In genomic region chrX:9467181-9467580, GRCh38 we compare ENCODE assay signal across 10 cellular contexts. TPM values are rescaled to one million over a fixed set of nuclear protein-coding genes. Genes with fewer than 3 reads are reported as not detected.
DNase-seq lines count a peak whose midpoint lies in the region; ATAC-seq and TF ChIP-seq lines count a peak whose summit lies in the region.
"Had no signal": no experiment of that assay in that cellular context is flagged by ENCODE, and none has a peak within 500 bp of the region (broad histone marks: within the 10 kb centered on the region; RNA-seq: fewer than 3 reads in every experiment).

No MANE protein-coding gene starts in this region.

- no peaks in the 10 kb centered on the region for H3K9me3 Mint-ChIP-seq in activated CD4-positive, alpha-beta T cell treated with anti-CD3 and anti-CD28 coated beads, Interleukin-2, amount 10 ng/mL, durations not matched to agents 7 days and 5 days
- H3K9me3 Mint-ChIP-seq in stimulated activated effector memory CD8-positive, alpha-beta T cell treated with anti-CD3 and anti-CD28 coated beads, Interleukin-12 subunit alpha, Interleukin-12 subunit beta, amount 100 ng/mL, for 72 hours, result no peaks in the 10 kb centered on the region

- peak overlapping the region; percentile 84 for H3K4me2 ChIP-seq in hepatocyte

- no peaks in the 10 kb centered on the region for H3K36me3 ChIP-seq in hepatocyte (replicated peaks; ENCODE audit: insufficient read depth, low read depth)

- no peaks in the 10 kb centered on the region for H3K27me3 ChIP-seq in hepatocyte

- H3K4me3 ChIP-seq in hepatocyte, result peak overlapping the region; percentile 2

- no peak for ATAC-seq in stimulated activated effector memory CD8-positive, alpha-beta T cell treated with anti-CD3 and anti-CD28 coated beads, Interleukin-12 subunit alpha, Interleukin-12 subunit beta, amount 100 ng/mL, for 72 hours

- H3K4me1 ChIP-seq in hepatocyte (ENCODE audit: insufficient read depth), result peaks cover 17% of the 10 kb centered on the region

- H3K9me3 ChIP-seq in hepatocyte (ENCODE audit: low read depth), result no peaks in the 10 kb centered on the region

- peaks cover 24% of the 10 kb centered on the region for H3K36me3 Mint-ChIP-seq in activated CD4-positive, alpha-beta T cell treated with anti-CD3 and anti-CD28 coated beads, Interleukin-2, amount 10 ng/mL, durations not matched to agents 7 days and 5 days (ENCODE audit: low read depth)
- peaks cover 37% of the 10 kb centered on the region for H3K36me3 Mint-ChIP-seq in stimulated activated effector memory CD8-positive, alpha-beta T cell treated with anti-CD3 and anti-CD28 coated beads, Interleukin-12 subunit alpha, Interleukin-12 subunit beta, amount 100 ng/mL, for 72 hours

- CTCF ChIA-PET in activated CD4-positive, alpha-beta T cell treated with anti-CD3 and anti-CD28 coated beads, Interleukin-2, amount 10 ng/mL, durations not matched to agents 7 days and 5 days (lab: Charles Lee), result no interaction called here

- peak overlapping the region; percentile 76 for H3K4me3 Mint-ChIP-seq in activated CD4-positive, alpha-beta T cell treated with anti-CD3 and anti-CD28 coated beads, Interleukin-2, amount 10 ng/mL, durations not matched to agents 7 days and 5 days
- peak overlapping the region; percentile 56 for H3K4me3 Mint-ChIP-seq in stimulated activated effector memory CD8-positive, alpha-beta T cell treated with anti-CD3 and anti-CD28 coated beads, Interleukin-12 subunit alpha, Interleukin-12 subunit beta, amount 100 ng/mL, for 72 hours

- TF ChIP-seq CTCF in VCaP (conservative IDR thresholded peaks at IDR 0.05), result no peak
- no peak for TF ChIP-seq CTCF in hepatocyte (IDR thresholded peaks at IDR 0.05; ENCODE audit: poor library complexity)

- H4K20me1 ChIP-seq in hepatocyte (ENCODE audit: insufficient read depth, poor library complexity, severe bottlenecking), result peaks cover 17% of the 10 kb centered on the region

- H3K27me3 Mint-ChIP-seq in activated CD4-positive, alpha-beta T cell treated with anti-CD3 and anti-CD28 coated beads, Interleukin-2, amount 10 ng/mL, durations not matched to agents 7 days and 5 days, result no peaks in the 10 kb centered on the region

- H3K27ac ChIP-seq in VCaP, result peak overlapping the region; percentile 86
- no peak overlapping the region for H3K27ac ChIP-seq in hepatocyte
- H3K27ac ChIP-seq: dorsolateral prefrontal cortex had no signal

- H3K4me1 Mint-ChIP-seq in activated CD4-positive, alpha-beta T cell treated with anti-CD3 and anti-CD28 coated beads, Interleukin-2, amount 10 ng/mL, durations not matched to agents 7 days and 5 days, result peaks cover 44% of the 10 kb centered on the region
- H3K4me1 Mint-ChIP-seq in stimulated activated effector memory CD8-positive, alpha-beta T cell treated with anti-CD3 and anti-CD28 coated beads, Interleukin-12 subunit alpha, Interleukin-12 subunit beta, amount 100 ng/mL, for 72 hours, result peaks cover 26% of the 10 kb centered on the region

- no peaks in the 10 kb centered on the region for H3K9me2 ChIP-seq in hepatocyte (replicated peaks; ENCODE audit: insufficient read depth)

- DNase-seq in activated CD4-positive, alpha-beta T cell treated with anti-CD3 and anti-CD28 coated beads, Interleukin-2, amount 10 ng/mL, durations not matched to agents 7 days and 5 days, result no peak
- DNase-seq in activated CD4-positive, alpha-beta T cell treated with anti-CD3 and anti-CD28 coated beads for 4 hours, result no peak
- DNase-seq in hepatocyte (ENCODE audit: low spot score) (no peak), NCI-H128 (lab: John Stamatoyannopoulos, UW; ENCODE audit: unreplicated experiment) (no peak), hypothalamus (lab: John Stamatoyannopoulos, UW) (no peak), NCI-H1436 (lab: John Stamatoyannopoulos, UW) (no peak)
- DNase-seq in stimulated activated effector memory CD8-positive, alpha-beta T cell treated with anti-CD3 and anti-CD28 coated beads, Interleukin-12 subunit alpha, Interleukin-12 subunit beta, amount 100 ng/mL, for 72 hours (ENCODE audit: low spot score in 2 of 2), result no peak
- DNase-seq: dorsolateral prefrontal cortex, NCI-H510A treated with DMSO at 0.1 percent for 48 hours had no signal

- POLR2A ChIA-PET in activated CD4-positive, alpha-beta T cell treated with anti-CD3 and anti-CD28 coated beads, Interleukin-2, amount 10 ng/mL, durations not matched to agents 7 days and 5 days (lab: Charles Lee), result no interaction called here

- H3K79me2 ChIP-seq in hepatocyte, result peaks cover 61% of the 10 kb centered on the region

- no peak overlapping the region for H2AFZ ChIP-seq in hepatocyte

- H3K27ac Mint-ChIP-seq in activated CD4-positive, alpha-beta T cell treated with anti-CD3 and anti-CD28 coated beads, Interleukin-2, amount 10 ng/mL, durations not matched to agents 7 days and 5 days, result no peak overlapping the region
- H3K27ac Mint-ChIP-seq in stimulated activated effector memory CD8-positive, alpha-beta T cell treated with anti-CD3 and anti-CD28 coated beads, Interleukin-12 subunit alpha, Interleukin-12 subunit beta, amount 100 ng/mL, for 72 hours, result no peak overlapping the region

- WGBS in hepatocyte (ENCODE audit: low lambda C conversion rate, missing lambda C conversion rate), result 45% methylated on average over 11 of the region's 11 CpGs

RNA-seq across cellular contexts. Expression of gene TBL1X, which starts 2.3 kb away (rescaled TPM):
- 10 to 100 TPM; 21.2 to 23.6 TPM for total RNA-seq in activated CD4-positive, alpha-beta T cell treated with anti-CD3 and anti-CD28 coated beads, Interleukin-2, amount 10 ng/mL, durations not matched to agents 7 days and 5 days
- 14.9 and 18.6 TPM in 2 replicates for total RNA-seq in hepatocyte
- 12.3 and 16.0 TPM in 2 replicates for polyA plus RNA-seq in hepatocyte
